ENCODE assay signal across 38 cellular contexts in genomic region chr4:11412211-11412610, GRCh38. TPM values are rescaled to one million over a fixed set of nuclear protein-coding genes. Genes with fewer than 3 reads are reported as not detected.
"Had no signal": no experiment of that assay in that cellular context is flagged by ENCODE, and none has a peak within 500 bp of the region (broad histone marks: within the 10 kb centered on the region; RNA-seq: fewer than 3 reads in every experiment).

No MANE protein-coding gene starts in this region.

- H3K4me3 ChIP-seq: adrenal gland, ascending aorta, body of pancreas, breast epithelium, cardiac muscle cell had no signal

- H3K36me3 ChIP-seq: adrenal gland, ascending aorta, brain microvascular endothelial cell, breast epithelium, cardiac muscle cell had no signal

- H3K4me1 ChIP-seq: adrenal gland, ascending aorta, body of pancreas, breast epithelium had no signal

- H3K27ac ChIP-seq: adrenal gland, ascending aorta, body of pancreas, brain microvascular endothelial cell, breast epithelium, cardiac muscle cell had no signal

- H3K36me3 Mint-ChIP-seq: activated naive CD4-positive, alpha-beta T cell treated with anti-CD3 and anti-CD28 coated beads, Interleukin-2, amount 10 ng/mL, durations not matched to agents 7 days and 5 days; activated naive CD4-positive, alpha-beta T cell treated with anti-CD3 and anti-CD28 coated beads, Interleukin-2, amount 50 U/mL, for 24 hours; activated naive CD4-positive, alpha-beta T cell treated with anti-CD3 and anti-CD28 coated beads, Interleukin-2, amount 50 U/mL, for 72 hours; activated naive CD8-positive, alpha-beta T cell; activated naive CD8-positive, alpha-beta T cell treated with anti-CD3 and anti-CD28 coated beads for 36 hours; activated naive CD8-positive, alpha-beta T cell treated with anti-CD3 and anti-CD28 coated beads, Interleukin-2, amount 10 ng/mL, durations not matched to agents 7 days and 5 days; brain had no signal

- H3K9me3 Mint-ChIP-seq: activated naive CD4-positive, alpha-beta T cell treated with anti-CD3 and anti-CD28 coated beads for 36 hours; activated naive CD4-positive, alpha-beta T cell treated with anti-CD3 and anti-CD28 coated beads, Interleukin-2, amount 10 ng/mL, durations not matched to agents 7 days and 5 days; activated naive CD4-positive, alpha-beta T cell treated with anti-CD3 and anti-CD28 coated beads, Interleukin-2, amount 50 U/mL, for 24 hours; activated naive CD4-positive, alpha-beta T cell treated with anti-CD3 and anti-CD28 coated beads, Interleukin-2, amount 50 U/mL, for 72 hours; activated naive CD8-positive, alpha-beta T cell treated with anti-CD3 and anti-CD28 coated beads for 36 hours; activated naive CD8-positive, alpha-beta T cell treated with anti-CD3 and anti-CD28 coated beads, Interleukin-2, amount 10 ng/mL, durations not matched to agents 7 days and 5 days; activated naive CD8-positive, alpha-beta T cell treated with anti-CD3 and anti-CD28 coated beads, Interleukin-2, amount 50 U/mL, for 24 hours; activated T-cell treated with anti-CD3 and anti-CD28 coated beads, Interleukin-2, amount 50 U/mL, for 24 hours; activated T-cell treated with anti-CD3 and anti-CD28 coated beads, Interleukin-2, amount 50 U/mL, for 4 hours; activated T-cell treated with anti-CD3 and anti-CD28 coated beads, Interleukin-2, amount 50 U/mL, for 72 hours; activated T-helper 1 cell treated with anti-CD3 and anti-CD28 coated beads, Interleukin-12 subunit alpha, Interleukin-12 subunit beta, Interleukin-2, Interleukin-4 antibody, amounts not matched to agents 30 ng/mL and 10 ng/mL and 1 ng/mL, durations not matched to agents 14 hours and 24 hours and 36 hours; activated T-helper 17 cell treated with anti-CD3 and anti-CD28 coated beads, Interleukin-2, amount 50 U/mL, for 72 hours; activated T-helper 2 cell treated with anti-CD3 and anti-CD28 coated beads, Interferon-gamma antibody, Interleukin-2, Interleukin-4, amounts not matched to agents 10 μg/mL and 5 μg/mL and 100 μg/mL, durations not matched to agents 14 hours and 24 hours and 36 hours; brain; central memory CD8-positive, alpha-beta T cell had no signal

- H3K4me3 Mint-ChIP-seq: activated naive CD4-positive, alpha-beta T cell treated with anti-CD3 and anti-CD28 coated beads for 36 hours; activated naive CD4-positive, alpha-beta T cell treated with anti-CD3 and anti-CD28 coated beads, Interleukin-2, amount 10 ng/mL, durations not matched to agents 7 days and 5 days; activated naive CD4-positive, alpha-beta T cell treated with anti-CD3 and anti-CD28 coated beads, Interleukin-2, amount 50 U/mL, for 24 hours; activated naive CD8-positive, alpha-beta T cell; activated naive CD8-positive, alpha-beta T cell treated with anti-CD3 and anti-CD28 coated beads for 36 hours; activated naive CD8-positive, alpha-beta T cell treated with anti-CD3 and anti-CD28 coated beads, Interleukin-2, amount 10 ng/mL, durations not matched to agents 7 days and 5 days; activated naive CD8-positive, alpha-beta T cell treated with anti-CD3 and anti-CD28 coated beads, Interleukin-2, amount 50 U/mL, for 24 hours; activated T-cell treated with anti-CD3 and anti-CD28 coated beads, Interleukin-2, amount 50 U/mL, for 24 hours; activated T-cell treated with anti-CD3 and anti-CD28 coated beads, Interleukin-2, amount 50 U/mL, for 4 hours; activated T-cell treated with anti-CD3 and anti-CD28 coated beads, Interleukin-2, amount 50 U/mL, for 72 hours; activated T-helper 1 cell treated with anti-CD3 and anti-CD28 coated beads, Interleukin-12 subunit alpha, Interleukin-12 subunit beta, Interleukin-2, Interleukin-4 antibody, amounts not matched to agents 30 ng/mL and 10 ng/mL and 1 ng/mL, durations not matched to agents 14 hours and 24 hours and 36 hours; activated T-helper 17 cell treated with anti-CD3 and anti-CD28 coated beads, Interleukin-2, amount 50 U/mL, for 72 hours; brain; central memory CD8-positive, alpha-beta T cell had no signal

- ATAC-seq: activated naive CD4-positive, alpha-beta T cell treated with anti-CD3 and anti-CD28 coated beads, Interleukin-2, amount 50 U/mL, for 72 hours; activated naive CD8-positive, alpha-beta T cell treated with anti-CD3 and anti-CD28 coated beads, Interleukin-2, amount 50 U/mL, for 24 hours; activated T-cell treated with anti-CD3 and anti-CD28 coated beads, Interleukin-2, amount 50 U/mL, for 4 hours; activated T-cell treated with anti-CD3 and anti-CD28 coated beads, Interleukin-2, amount 50 U/mL, for 72 hours; activated T-helper 17 cell treated with anti-CD3 and anti-CD28 coated beads, Interleukin-2, amount 50 U/mL, for 72 hours; body of pancreas had no signal

- H3K27ac Mint-ChIP-seq: activated naive CD4-positive, alpha-beta T cell treated with anti-CD3 and anti-CD28 coated beads for 36 hours; activated naive CD4-positive, alpha-beta T cell treated with anti-CD3 and anti-CD28 coated beads, Interleukin-2, amount 10 ng/mL, durations not matched to agents 7 days and 5 days; activated naive CD4-positive, alpha-beta T cell treated with anti-CD3 and anti-CD28 coated beads, Interleukin-2, amount 50 U/mL, for 24 hours; activated naive CD4-positive, alpha-beta T cell treated with anti-CD3 and anti-CD28 coated beads, Interleukin-2, amount 50 U/mL, for 72 hours; activated naive CD8-positive, alpha-beta T cell; activated naive CD8-positive, alpha-beta T cell treated with anti-CD3 and anti-CD28 coated beads for 36 hours; activated naive CD8-positive, alpha-beta T cell treated with anti-CD3 and anti-CD28 coated beads, Interleukin-2, amount 10 ng/mL, durations not matched to agents 7 days and 5 days; activated naive CD8-positive, alpha-beta T cell treated with anti-CD3 and anti-CD28 coated beads, Interleukin-2, amount 50 U/mL, for 24 hours; activated T-cell treated with anti-CD3 and anti-CD28 coated beads, Interleukin-2, amount 50 U/mL, for 24 hours; activated T-cell treated with anti-CD3 and anti-CD28 coated beads, Interleukin-2, amount 50 U/mL, for 72 hours; activated T-helper 1 cell treated with anti-CD3 and anti-CD28 coated beads, Interleukin-12 subunit alpha, Interleukin-12 subunit beta, Interleukin-2, Interleukin-4 antibody, amounts not matched to agents 30 ng/mL and 10 ng/mL and 1 ng/mL, durations not matched to agents 14 hours and 24 hours and 36 hours; activated T-helper 17 cell treated with anti-CD3 and anti-CD28 coated beads, Interleukin-2, amount 50 U/mL, for 72 hours; activated T-helper 2 cell treated with anti-CD3 and anti-CD28 coated beads, Interferon-gamma antibody, Interleukin-2, Interleukin-4, amounts not matched to agents 10 μg/mL and 5 μg/mL and 100 μg/mL, durations not matched to agents 14 hours and 24 hours and 36 hours; brain had no signal

- H3K27me3 ChIP-seq: adrenal gland, ascending aorta, body of pancreas, brain microvascular endothelial cell, breast epithelium, cardiac muscle cell had no signal

- H3K27me3 Mint-ChIP-seq: activated naive CD4-positive, alpha-beta T cell treated with anti-CD3 and anti-CD28 coated beads, Interleukin-2, amount 10 ng/mL, durations not matched to agents 7 days and 5 days; activated naive CD4-positive, alpha-beta T cell treated with anti-CD3 and anti-CD28 coated beads, Interleukin-2, amount 50 U/mL, for 24 hours; activated naive CD8-positive, alpha-beta T cell; activated naive CD8-positive, alpha-beta T cell treated with anti-CD3 and anti-CD28 coated beads for 36 hours; activated naive CD8-positive, alpha-beta T cell treated with anti-CD3 and anti-CD28 coated beads, Interleukin-2, amount 10 ng/mL, durations not matched to agents 7 days and 5 days; activated naive CD8-positive, alpha-beta T cell treated with anti-CD3 and anti-CD28 coated beads, Interleukin-2, amount 50 U/mL, for 24 hours; activated T-cell treated with anti-CD3 and anti-CD28 coated beads, Interleukin-2, amount 50 U/mL, for 24 hours; activated T-helper 17 cell treated with anti-CD3 and anti-CD28 coated beads, Interleukin-2, amount 50 U/mL, for 72 hours; brain had no signal

- DNase-seq: activated effector memory CD4-positive, alpha-beta T cell treated with anti-CD3 and anti-CD28 coated beads, Interleukin-2, amount 50 U/mL, for 16 hours; activated effector memory CD4-positive, alpha-beta T cell treated with Interleukin-2 at 50 U/mL for 16 hours; activated gamma-delta T cell; activated gamma-delta T cell treated with Interleukin-2 at 50 U/mL for 16 hours; activated naive CD4-positive, alpha-beta T cell treated with anti-CD3 and anti-CD28 coated beads for 36 hours; activated naive CD4-positive, alpha-beta T cell treated with anti-CD3 and anti-CD28 coated beads, Interleukin-2, amount 10 ng/mL, durations not matched to agents 7 days and 5 days; activated naive CD4-positive, alpha-beta T cell treated with anti-CD3 and anti-CD28 coated beads, Interleukin-2, amount 50 U/mL, for 16 hours; activated naive CD4-positive, alpha-beta T cell treated with Interleukin-2 at 50 U/mL for 16 hours; activated naive CD8-positive, alpha-beta T cell treated with anti-CD3 and anti-CD28 coated beads for 36 hours; activated naive CD8-positive, alpha-beta T cell treated with anti-CD3 and anti-CD28 coated beads, Interleukin-2, amount 10 ng/mL, durations not matched to agents 7 days and 5 days; activated naive CD8-positive, alpha-beta T cell treated with anti-CD3 and anti-CD28 coated beads, Interleukin-2, amount 50 U/mL, for 24 hours; activated T-cell treated with anti-CD3 and anti-CD28 coated beads, Interleukin-2, amount 50 U/mL, for 1 hour; activated T-cell treated with anti-CD3 and anti-CD28 coated beads, Interleukin-2, amount 50 U/mL, for 24 hours; activated T-cell treated with anti-CD3 and anti-CD28 coated beads, Interleukin-2, amount 50 U/mL, for 4 hours; activated T-cell treated with anti-CD3 and anti-CD28 coated beads, Interleukin-2, amount 50 U/mL, for 48 hours; activated T-cell treated with anti-CD3 and anti-CD28 coated beads, Interleukin-2, amount 50 U/mL, for 72 hours; adrenal gland; amniotic stem cell; amygdala; anterior cingulate cortex; aorta; body of pancreas; brain microvascular endothelial cell; caudate nucleus; central memory CD4-positive, alpha-beta T cell; cerebellar nuclear complex had no signal

- H3K9me3 ChIP-seq: adrenal gland, ascending aorta, body of pancreas, breast epithelium had no signal

- H3K4me1 Mint-ChIP-seq: activated naive CD4-positive, alpha-beta T cell treated with anti-CD3 and anti-CD28 coated beads, Interleukin-2, amount 10 ng/mL, durations not matched to agents 7 days and 5 days; activated naive CD4-positive, alpha-beta T cell treated with anti-CD3 and anti-CD28 coated beads, Interleukin-2, amount 50 U/mL, for 24 hours; activated naive CD8-positive, alpha-beta T cell treated with anti-CD3 and anti-CD28 coated beads for 36 hours; activated naive CD8-positive, alpha-beta T cell treated with anti-CD3 and anti-CD28 coated beads, Interleukin-2, amount 10 ng/mL, durations not matched to agents 7 days and 5 days; activated T-helper 17 cell treated with anti-CD3 and anti-CD28 coated beads, Interleukin-2, amount 50 U/mL, for 72 hours; central memory CD8-positive, alpha-beta T cell had no signal

RNA-seq across cellular contexts. Expression of gene HS3ST1, which starts 16.5 kb away (rescaled TPM):
- total RNA-seq: activated naive CD4-positive, alpha-beta T cell treated with anti-CD3 and anti-CD28 coated beads for 36 hours; activated naive CD4-positive, alpha-beta T cell treated with anti-CD3 and anti-CD28 coated beads, Interleukin-2, amount 50 U/mL, for 72 hours; activated T-cell treated with anti-CD3 and anti-CD28 coated beads, Interleukin-2, amount 50 U/mL, for 72 hours; chondrocyte had no signal
